Comparison of ENCODE assay signal across 10 cellular contexts in genomic region chr13:40639226-40639681, GRCh38. TPM values are rescaled to one million over a fixed set of nuclear protein-coding genes. Genes with fewer than 3 reads are reported as not detected.
A peak's percentile ranks its signal among the peaks of the same experiment; 100 is the strongest.
DNase-seq lines count a peak whose midpoint lies in the region; ATAC-seq, FAIRE-seq and TF ChIP-seq lines count a peak whose summit lies in the region.
"Had no signal": no experiment of that assay in that cellular context is flagged by ENCODE, and none has a peak within 500 bp of the region (broad histone marks: within the 10 kb centered on the region; RNA-seq: fewer than 3 reads in every experiment).

No MANE protein-coding gene starts in this region.

- no peak overlapping the region for H2BK5ac ChIP-seq in trophoblast cell (ENCODE audit: low read depth, low read length, poor library complexity)

- H3K79me1 ChIP-seq in trophoblast cell (ENCODE audit: low read length), result no peaks in the 10 kb centered on the region

- H3K14ac ChIP-seq in trophoblast cell (ENCODE audit: low read length), result no peak overlapping the region

- H3K27ac Mint-ChIP-seq in CD4-positive, alpha-beta memory T cell, result peak overlapping the region; percentile 61 to 84 (median 77)

- no peak for DNase-seq in CD4-positive, alpha-beta memory T cell
- DNase-seq in RCC 7860 (ENCODE audit: low spot score) (peak; percentile 34), fibroblast of the aortic adventitia (ENCODE audit: low read depth) (peak; percentile 60), trophoblast cell (peak; percentile 59 to 66), GM13976 (ENCODE audit: low spot score) (no peak), NCI-H146 treated with DMSO at 0.1 percent for 48 hours (lab: John Stamatoyannopoulos, UW; ENCODE audit: unreplicated experiment) (no peak)
- DNase-seq: GDM1 had no signal

- no peaks in the 10 kb centered on the region for H3K9me3 Mint-ChIP-seq in CD4-positive, alpha-beta memory T cell

- H2AK5ac ChIP-seq in trophoblast cell (ENCODE audit: low read length), result no peak overlapping the region

- H3K4me1 Mint-ChIP-seq in CD4-positive, alpha-beta memory T cell, result peaks cover 66 to 95% (median 84%) of the 10 kb centered on the region in 4 donors

- H3K4me1 ChIP-seq in CD4-positive, alpha-beta memory T cell (ENCODE audit: insufficient read depth, low read length), result peaks cover 98% of the 10 kb centered on the region
- H3K4me1 ChIP-seq in trophoblast cell (ENCODE audit: control insufficient read depth in 1 of 2, insufficient read depth in 2 of 2, low read length in 2 of 2), result peaks cover 9 to 20% of the 10 kb centered on the region in 2 experiments

- H3K4me3 ChIP-seq in CD4-positive, alpha-beta memory T cell (ENCODE audit: low read length in 2 of 2), result no peak overlapping the region
- H3K4me3 ChIP-seq in fibroblast of the aortic adventitia (ENCODE audit: low read depth, low read length) (no peak overlapping the region), trophoblast cell (ENCODE audit: low read depth, low read length) (no peak overlapping the region)
- H3K4me3 ChIP-seq: SK-N-MC had no signal

- intact Hi-C loops in CD4-positive, alpha-beta memory T cell (cut with micrococcal nuclease), result no loop called here

- no peak overlapping the region for H4K12ac ChIP-seq in trophoblast cell (ENCODE audit: low read depth, low read length)

- H4K8ac ChIP-seq in trophoblast cell (ENCODE audit: low read depth, low read length), result no peak overlapping the region

- peak overlapping the region in 5 of 8 donors; percentile 17 to 76 (median 39) for H3K4me3 Mint-ChIP-seq in CD4-positive, alpha-beta memory T cell

- CTCF ChIA-PET in CD4-positive, alpha-beta memory T cell (lab: Charles Lee; ENCODE audit: partially characterized antibody), result interaction anchor here (1.6 kb wide), 1 partner anchor 25 kb away, joined by 4 read pairs; no protein-coding TSS in a partner anchor

- H3K4ac ChIP-seq in trophoblast cell (ENCODE audit: low read depth, low read length), result no peak overlapping the region

- H3K9me3 ChIP-seq in CD4-positive, alpha-beta memory T cell (ENCODE audit: control insufficient read depth in 1 of 2, low read length in 2 of 2), result no peaks in the 10 kb centered on the region
- H3K9me3 ChIP-seq in trophoblast cell (ENCODE audit: insufficient read depth, low read depth, low read length), result no peaks in the 10 kb centered on the region

- no peak overlapping the region for H3K23ac ChIP-seq in trophoblast cell (ENCODE audit: low read length)

- no peak overlapping the region for H4K91ac ChIP-seq in trophoblast cell (ENCODE audit: low read depth, low read length)

- H2AFZ ChIP-seq in trophoblast cell (ENCODE audit: insufficient read depth, low read length, poor library complexity), result no peak overlapping the region

- no peak overlapping the region for H2BK12ac ChIP-seq in trophoblast cell (ENCODE audit: low read length)

- TF ChIP-seq CTCF in fibroblast of the aortic adventitia (IDR thresholded peaks at IDR 0.05; ENCODE audit: insufficient read depth, low read length), result no peak
- TF ChIP-seq CTCF in GM13976 (IDR thresholded peaks at IDR 0.05; ENCODE audit: borderline replicate concordance, control extremely low read depth, extremely low read depth, insufficient read depth, missing control alignments), result no peak

- H3K4me2 ChIP-seq in trophoblast cell (ENCODE audit: low read length), result peak overlapping the region; percentile 34

- no peaks in the 10 kb centered on the region for H3K36me3 ChIP-seq in CD4-positive, alpha-beta memory T cell (ENCODE audit: insufficient read depth, low read length)
- peaks cover 0 to 3% of the 10 kb centered on the region in 2 experiments for H3K36me3 ChIP-seq in trophoblast cell (ENCODE audit: control insufficient read depth in 1 of 2, insufficient read depth in 2 of 2, low read length in 2 of 2)

- no peak for ATAC-seq in GM19324 (IDR thresholded peaks at IDR 0.05; ENCODE audit: low FRiP score, unreplicated experiment)
- no peak for ATAC-seq in HG03097 (IDR thresholded peaks at IDR 0.05; ENCODE audit: low FRiP score, unreplicated experiment)

- POLR2A ChIA-PET in CD4-positive, alpha-beta memory T cell (lab: Charles Lee; ENCODE audit: partially characterized antibody), result interaction anchor here (1.0 to 1.6 kb wide), 2 partner anchors 27 to 452 kb away, joined by 3 read pairs; no protein-coding TSS in a partner anchor

- WGBS in trophoblast cell (ENCODE audit: extremely low coverage, insufficient coverage, insufficient read length), result no CpG with 5 or more reads among the region's 4 CpGs

- no peaks in the 10 kb centered on the region for H3K27me3 ChIP-seq in CD4-positive, alpha-beta memory T cell (ENCODE audit: insufficient read depth, low read length)
- H3K27me3 ChIP-seq in trophoblast cell (ENCODE audit: insufficient read depth, low read length), result no peaks in the 10 kb centered on the region

- no peak overlapping the region for H3K9ac ChIP-seq in trophoblast cell (ENCODE audit: low read length)

- no peak for FAIRE-seq in RCC 7860 (lab: Jason Lieb, UNC)

- in situ Hi-C loops in GM13976 (cut with MboI; ENCODE audit: low sequenced_read_pairs, unreplicated experiment), result no loop called here

- no peak overlapping the region for H3K27ac ChIP-seq in CD4-positive, alpha-beta memory T cell (ENCODE audit: low read depth, low read length)
- peak overlapping the region; percentile 62 for H3K27ac ChIP-seq in trophoblast cell (ENCODE audit: low read depth, low read length)
- H3K27ac ChIP-seq: SK-N-MC had no signal

- H3K27me3 Mint-ChIP-seq in CD4-positive, alpha-beta memory T cell, result no peaks in the 10 kb centered on the region

- no peak overlapping the region for H2BK120ac ChIP-seq in trophoblast cell (ENCODE audit: insufficient read depth, low read length, poor library complexity)

- H3K36me3 Mint-ChIP-seq in CD4-positive, alpha-beta memory T cell, result peaks cover 0 to 33% of the 10 kb centered on the region in 2 donors

- peaks cover 22% of the 10 kb centered on the region for H3K79me2 ChIP-seq in trophoblast cell (ENCODE audit: control insufficient read depth, insufficient read depth, low read length, poor library complexity)

- H3K18ac ChIP-seq in trophoblast cell (ENCODE audit: low read length), result no peak overlapping the region

RNA-seq across cellular contexts. Expression of gene FOXO1, which starts 27.2 kb away (rescaled TPM):
- total RNA-seq in CD4-positive, alpha-beta memory T cell, result 10 to 100 TPM; 68.0 to 68.4 TPM
- polyA plus RNA-seq in CD4-positive, alpha-beta memory T cell, result 10 to 100 TPM; 35.2 to 72.3 TPM
- 3.2 and 10.5 TPM in 2 replicates for total RNA-seq in fibroblast of the aortic adventitia (ENCODE audit: low replicate concordance)
- 22.6 and 23.1 TPM in 2 replicates for polyA plus RNA-seq in trophoblast cell (2013)

Comparison
In these comparisons a context has a peak if more than half of its experiments do, and no peak if none do; other contexts are left out.
1. DNase-seq: peak in RCC 7860 (single experiment), fibroblast of the aortic adventitia (single experiment) and trophoblast cell (2 of 2); none in CD4-positive, alpha-beta memory T cell (0 of 5), GM13976 (single experiment) and NCI-H146 treated with DMSO at 0.1 percent for 48 hours (single experiment).